ENCODE assay signal across 8 cellular contexts in the genomic region with DNA sequence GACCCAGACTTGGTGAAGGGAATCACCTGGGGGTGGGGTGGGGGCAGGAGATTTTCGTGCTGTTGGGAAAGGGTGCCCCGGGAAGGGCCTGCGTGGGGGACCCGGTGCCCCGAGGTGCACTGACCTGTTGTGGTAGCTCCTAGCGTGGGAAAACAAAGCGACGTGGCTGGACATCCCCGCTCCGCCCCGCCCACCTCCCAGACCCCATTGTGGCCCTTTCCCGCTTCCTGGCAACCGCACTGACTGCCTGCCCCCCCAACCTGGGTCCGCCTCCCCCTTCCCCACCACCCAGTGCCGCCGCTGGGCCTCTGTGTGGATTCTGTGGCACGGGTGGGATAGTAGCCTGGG. TPM values are rescaled to one million over a fixed set of nuclear protein-coding genes. Genes with fewer than 3 reads are reported as not detected.
DNase-seq lines count a peak whose midpoint lies in the region; ATAC-seq, FAIRE-seq and TF ChIP-seq lines count a peak whose summit lies in the region.

No MANE protein-coding gene starts in this region.

- TF ChIP-seq CTCF in fibroblast of the aortic adventitia (IDR thresholded peaks at IDR 0.05; ENCODE audit: insufficient read depth, low read length) = no peak

- ATAC-seq in T-helper 17 cell (no peak), sciatic nerve (no peak), GM18519 (IDR thresholded peaks at IDR 0.05; ENCODE audit: low FRiP score, unreplicated experiment) (no peak), GM18870 (IDR thresholded peaks at IDR 0.05; ENCODE audit: unreplicated experiment) (no peak)

- FAIRE-seq in GM18507 (lab: Jason Lieb, UNC) = peak; percentile 68

- no peaks in the 10 kb centered on the region for H3K27me3 Mint-ChIP-seq in T-helper 17 cell

- peak overlapping the region; percentile 69 for H3K4me3 ChIP-seq in fibroblast of the aortic adventitia (ENCODE audit: low read depth, low read length)

- intact Hi-C loops in sciatic nerve (cut with DNase I) = no loop called here

- DNase-seq in GM18507 (ENCODE audit: extremely low spot score, insufficient read length, low read depth) (no peak), T-helper 17 cell (no peak), fibroblast of the aortic adventitia (ENCODE audit: low read depth) (no peak), sciatic nerve (ENCODE audit: low spot score) (peak; percentile 76), amniotic stem cell (lab: John Stamatoyannopoulos, UW) (no peak), EL (no peak)

- no peaks in the 10 kb centered on the region for H3K9me3 ChIP-seq in T-helper 17 cell (ENCODE audit: control insufficient read depth, low read length, poor library complexity, severe bottlenecking)

- peak overlapping the region; percentile 95 for H3K4me3 Mint-ChIP-seq in T-helper 17 cell

- peak overlapping the region; percentile 96 for H3K27ac Mint-ChIP-seq in T-helper 17 cell

- peaks cover 23% of the 10 kb centered on the region for H3K4me1 Mint-ChIP-seq in T-helper 17 cell

- peaks cover 2% of the 10 kb centered on the region for H3K36me3 Mint-ChIP-seq in T-helper 17 cell (ENCODE audit: low read depth)

RNA-seq across cellular contexts. Expression of a gene that starts 2.5 kb away (rescaled TPM):
- total RNA-seq in T-helper 17 cell (10 to 100 TPM; 22.3 to 25.9 TPM), fibroblast of the aortic adventitia (ENCODE audit: low replicate concordance) (22.7 and 23.7 TPM in 2 replicates), sciatic nerve (44.5 TPM)

RNA-seq across cellular contexts. Expression of a gene that starts 6.9 kb away (rescaled TPM):
- total RNA-seq in T-helper 17 cell (10 to 100 TPM in 1 of 2 donors, 1 to 10 TPM in 1; 4.5 to 11.3 TPM), fibroblast of the aortic adventitia (ENCODE audit: low replicate concordance) (0.49 and 3.4 TPM in 2 replicates), sciatic nerve (1.9 TPM)

RNA-seq across cellular contexts. Expression of a gene that starts 13.4 kb away (rescaled TPM):
- total RNA-seq in T-helper 17 cell (1 to 10 TPM; 3.8 to 5.1 TPM), fibroblast of the aortic adventitia (ENCODE audit: low replicate concordance) (1.1 and 2.4 TPM in 2 replicates), sciatic nerve (0.13 TPM)

RNA-seq across cellular contexts. Expression of a gene that starts 24.3 kb away (rescaled TPM):
- 100 to 1,000 TPM in 1 of 2 donors, 10 to 100 TPM in 1; 97.0 to 103 TPM for total RNA-seq in T-helper 17 cell
- 30.9 and 49.1 TPM in 2 replicates for total RNA-seq in fibroblast of the aortic adventitia (ENCODE audit: low replicate concordance)
- total RNA-seq in sciatic nerve = 39.8 TPM

RNA-seq across cellular contexts. Expression of a gene that starts 24.8 kb away (rescaled TPM):
- total RNA-seq in T-helper 17 cell = 100 to 1,000 TPM; 110 to 130 TPM
- total RNA-seq in fibroblast of the aortic adventitia (ENCODE audit: low replicate concordance) = 21.4 and 50.6 TPM in 2 replicates
- total RNA-seq in sciatic nerve = 48.4 TPM
